In genomic region chr9:85940275-85940831, GRCh38 we compare ENCODE assay signal across 8 cellular contexts. TPM values are rescaled to one million over a fixed set of nuclear protein-coding genes. Genes with fewer than 3 reads are reported as not detected.
DNase-seq lines count a peak whose midpoint lies in the region; ATAC-seq, FAIRE-seq and TF ChIP-seq lines count a peak whose summit lies in the region.

No MANE protein-coding gene starts in this region.

- no peak for TF ChIP-seq CTCF in left ventricle myocardium inferior (IDR thresholded peaks at IDR 0.05; ENCODE audit: borderline replicate concordance)

- no peak for ATAC-seq in left cardiac atrium

- H3K36me3 Mint-ChIP-seq in activated T-helper 2 cell treated with anti-CD3 and anti-CD28 coated beads, Interferon-gamma antibody, Interleukin-2, Interleukin-4, amounts not matched to agents 10 μg/mL and 5 μg/mL and 100 μg/mL, durations not matched to agents 14 hours and 24 hours and 36 hours (ENCODE audit: low read depth) = no peaks in the 10 kb centered on the region

- H3K4me1 ChIP-seq in left ventricle myocardium inferior = peaks cover 43% of the 10 kb centered on the region

- H3K4me1 Mint-ChIP-seq in activated T-helper 2 cell treated with anti-CD3 and anti-CD28 coated beads, Interferon-gamma antibody, Interleukin-2, Interleukin-4, amounts not matched to agents 10 μg/mL and 5 μg/mL and 100 μg/mL, durations not matched to agents 14 hours and 24 hours and 36 hours (ENCODE audit: low read depth) = peaks cover 7% of the 10 kb centered on the region

- H3K27ac ChIP-seq in left ventricle myocardium inferior (replicated peaks) (peak overlapping the region; percentile 94), layer of hippocampus (ENCODE audit: low read depth, low read length) (peak overlapping the region; percentile 75)

- no peaks in the 10 kb centered on the region for H3K27me3 Mint-ChIP-seq in activated T-helper 2 cell treated with anti-CD3 and anti-CD28 coated beads, Interferon-gamma antibody, Interleukin-2, Interleukin-4, amounts not matched to agents 10 μg/mL and 5 μg/mL and 100 μg/mL, durations not matched to agents 14 hours and 24 hours and 36 hours (ENCODE audit: low read depth)

- DNase-seq in left ventricle myocardium inferior (no peak), left cardiac atrium (no peak), urothelium cell line (ENCODE audit: low spot score) (peak; percentile 5), NCI-H187 treated with DMSO at 0.1 percent for 48 hours (lab: John Stamatoyannopoulos, UW) (no peak), NOMO-1 treated with dmso at 0.1 percent for 144 hours (lab: John Stamatoyannopoulos, UW; ENCODE audit: unreplicated experiment) (no peak)
- DNase-seq in activated T-helper 2 cell treated with anti-CD3 and anti-CD28 coated beads, Interferon-gamma antibody, Interleukin-2, Interleukin-4, amounts not matched to agents 10 μg/mL and 5 μg/mL and 100 μg/mL, durations not matched to agents 14 hours and 24 hours and 36 hours (ENCODE audit: low spot score) = no peak
- no peak for DNase-seq in NK-92 treated with Interleukin-12 subunit alpha and Interleukin-12 subunit beta, amount 100 ng/mL, for 24 hours (lab: John Stamatoyannopoulos, UW)

- intact Hi-C loops in left ventricle myocardium inferior (cut with micrococcal nuclease) (no loop called here), left cardiac atrium (cut with DNase I) (no loop called here)
- intact Hi-C loops in activated T-helper 2 cell treated with anti-CD3 and anti-CD28 coated beads, Interferon-gamma antibody, Interleukin-2, Interleukin-4, amounts not matched to agents 10 μg/mL and 5 μg/mL and 100 μg/mL, durations not matched to agents 14 hours and 24 hours and 36 hours (cut with micrococcal nuclease) = loop anchor here (1.0 to 10.0 kb wide), 4 partner anchors 136 to 1958 kb away; partner anchors contain the start of genes HNRNPK and RMI1

- no peaks in the 10 kb centered on the region for H3K9me3 ChIP-seq in left ventricle myocardium inferior (replicated peaks)

- peak overlapping the region; percentile 82 for H3K4me3 ChIP-seq in left ventricle myocardium inferior

- no peaks in the 10 kb centered on the region for H3K9me3 Mint-ChIP-seq in activated T-helper 2 cell treated with anti-CD3 and anti-CD28 coated beads, Interferon-gamma antibody, Interleukin-2, Interleukin-4, amounts not matched to agents 10 μg/mL and 5 μg/mL and 100 μg/mL, durations not matched to agents 14 hours and 24 hours and 36 hours

- no peak for FAIRE-seq in urothelium cell line (lab: Jason Lieb, UNC)

- H3K36me3 ChIP-seq in left ventricle myocardium inferior = peaks cover 23% of the 10 kb centered on the region

- peak overlapping the region; percentile 93 for H3K27ac Mint-ChIP-seq in activated T-helper 2 cell treated with anti-CD3 and anti-CD28 coated beads, Interferon-gamma antibody, Interleukin-2, Interleukin-4, amounts not matched to agents 10 μg/mL and 5 μg/mL and 100 μg/mL, durations not matched to agents 14 hours and 24 hours and 36 hours

- H3K4me3 Mint-ChIP-seq in activated T-helper 2 cell treated with anti-CD3 and anti-CD28 coated beads, Interferon-gamma antibody, Interleukin-2, Interleukin-4, amounts not matched to agents 10 μg/mL and 5 μg/mL and 100 μg/mL, durations not matched to agents 14 hours and 24 hours and 36 hours (ENCODE audit: low read depth) = no peak overlapping the region

- H3K27me3 ChIP-seq in left ventricle myocardium inferior (ENCODE audit: low read depth) (no peaks in the 10 kb centered on the region), layer of hippocampus (ENCODE audit: control insufficient read depth, insufficient read depth, low read length) (no peaks in the 10 kb centered on the region)

RNA-seq across cellular contexts. Expression of gene NAA35, which starts 0.6 kb away (rescaled TPM):
- 17.9 TPM for total RNA-seq in left ventricle myocardium inferior
- 10 to 100 TPM; 18.0 to 18.2 TPM for total RNA-seq in left cardiac atrium
- 31.3 and 33.6 TPM in 2 replicates for total RNA-seq in activated T-helper 2 cell treated with anti-CD3 and anti-CD28 coated beads, Interferon-gamma antibody, Interleukin-2, Interleukin-4, amounts not matched to agents 10 μg/mL and 5 μg/mL and 100 μg/mL, durations not matched to agents 14 hours and 24 hours and 36 hours
